19 cellular contexts compared by ENCODE assay signal in the genomic region with DNA sequence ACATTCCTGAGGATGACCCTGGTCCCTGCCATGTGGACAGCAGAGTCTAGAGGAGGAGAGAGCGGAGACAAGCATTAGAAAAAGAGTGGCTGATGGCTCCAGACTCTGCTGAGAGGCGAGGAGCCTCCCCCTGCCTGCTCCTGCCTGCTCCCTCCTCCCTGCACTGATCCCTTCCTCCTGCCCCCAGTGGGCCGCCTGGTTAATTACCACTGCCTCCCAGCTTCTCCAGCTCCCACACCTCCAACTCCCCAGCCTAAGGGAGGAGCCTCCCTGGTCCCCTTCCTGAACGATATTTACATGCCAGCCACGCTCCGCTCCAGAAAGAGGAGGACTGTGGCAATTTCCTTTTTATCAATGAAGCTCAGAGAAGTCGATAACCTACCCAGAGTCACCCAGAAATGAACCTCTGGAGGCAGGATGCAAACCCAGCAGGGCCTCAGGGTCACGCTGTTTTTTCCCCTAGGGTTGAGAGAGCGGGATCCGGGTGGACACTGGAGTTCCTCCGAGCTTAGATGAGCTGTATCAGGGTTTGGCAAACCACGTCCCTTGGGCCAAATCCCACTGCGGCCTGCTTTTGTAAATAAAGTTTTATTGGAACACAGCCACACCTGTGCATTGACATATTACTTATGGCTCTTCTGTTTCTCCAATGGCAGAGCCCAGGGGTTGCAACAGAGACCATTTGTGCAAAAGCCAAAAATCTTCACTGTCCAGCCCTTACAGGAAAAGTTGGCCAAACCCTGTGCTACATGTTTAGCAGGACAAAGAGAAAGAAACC. TPM values are rescaled to one million over a fixed set of nuclear protein-coding genes. Genes with fewer than 3 reads are reported as not detected.
DNase-seq lines count a peak whose midpoint lies in the region; ATAC-seq and TF ChIP-seq lines count a peak whose summit lies in the region.
"Had no signal": no experiment of that assay in that cellular context is flagged by ENCODE, and none has a peak within 500 bp of the region (broad histone marks: within the 10 kb centered on the region; RNA-seq: fewer than 3 reads in every experiment).

No MANE protein-coding gene starts in this region.

- TF ChIP-seq CTCF in GM23338 (conservative IDR thresholded peaks at IDR 0.05; ENCODE audit: low read depth in 2 of 2) (peak; percentile 39), endodermal cell (conservative IDR thresholded peaks at IDR 0.05) (peak; percentile 67), nephron progenitor cell (IDR thresholded peaks at IDR 0.05) (peak; percentile 27), GM13976 (IDR thresholded peaks at IDR 0.05; ENCODE audit: borderline replicate concordance, control extremely low read depth, extremely low read depth, insufficient read depth, missing control alignments) (no peak)

- H3K4me1 Mint-ChIP-seq in GM23338: peaks cover 31% of the 10 kb centered on the region
- peaks cover 9% of the 10 kb centered on the region for H3K4me1 Mint-ChIP-seq in endodermal cell
- peaks cover 38% of the 10 kb centered on the region for H3K4me1 Mint-ChIP-seq in nephron progenitor cell
- H3K4me1 Mint-ChIP-seq: memory B cell had no signal

- H3K9me3 Mint-ChIP-seq in GM23338 (no peaks in the 10 kb centered on the region), endodermal cell (no peaks in the 10 kb centered on the region), nephron progenitor cell (no peaks in the 10 kb centered on the region)
- H3K9me3 Mint-ChIP-seq: activated naive CD4-positive, alpha-beta T cell treated with anti-CD3 and anti-CD28 coated beads for 36 hours; memory B cell; T-helper 1 cell treated with Interleukin-12 subunit alpha and Interleukin-12 subunit beta and Interleukin-4 antibody, amounts not matched to agents 30 μg/mL and 1 μg/mL, for 36 hours had no signal

- H3K4me3 Mint-ChIP-seq in GM23338: peak overlapping the region; percentile 57
- no peak overlapping the region for H3K4me3 Mint-ChIP-seq in endodermal cell
- peak overlapping the region; percentile 51 for H3K4me3 Mint-ChIP-seq in nephron progenitor cell
- H3K4me3 Mint-ChIP-seq: activated naive CD4-positive, alpha-beta T cell treated with anti-CD3 and anti-CD28 coated beads for 36 hours; memory B cell; T-helper 1 cell treated with Interleukin-12 subunit alpha and Interleukin-12 subunit beta and Interleukin-4 antibody, amounts not matched to agents 30 μg/mL and 1 μg/mL, for 36 hours had no signal

- H3K27me3 ChIP-seq in GM23338 (ENCODE audit: insufficient read depth) (no peaks in the 10 kb centered on the region), endodermal cell (ENCODE audit: control insufficient read depth, insufficient read depth, low read length, poor library complexity, severe bottlenecking) (no peaks in the 10 kb centered on the region)
- H3K27me3 ChIP-seq: upper lobe of right lung had no signal

- no peaks in the 10 kb centered on the region; the same call in 2 of the 3 replicates for H3K36me3 Mint-ChIP-seq in GM23338 (ENCODE audit: low read depth)
- H3K36me3 Mint-ChIP-seq in endodermal cell (ENCODE audit: low read depth): no peaks in the 10 kb centered on the region
- H3K36me3 Mint-ChIP-seq in nephron progenitor cell (ENCODE audit: low read depth): no peaks in the 10 kb centered on the region
- H3K36me3 Mint-ChIP-seq: memory B cell had no signal

- H4K20me1 ChIP-seq in GM23338 (replicated peaks; ENCODE audit: insufficient read depth): no peaks in the 10 kb centered on the region

- peak; percentile 88 for ATAC-seq in GM23338
- no peak for ATAC-seq in HG03196 (IDR thresholded peaks at IDR 0.05; ENCODE audit: unreplicated experiment)
- ATAC-seq in HG02763 (IDR thresholded peaks at IDR 0.05; ENCODE audit: unreplicated experiment): no peak
- ATAC-seq: body of pancreas, upper lobe of right lung had no signal

- H3K9me2 ChIP-seq in GM23338 (ENCODE audit: insufficient read depth): no peaks in the 10 kb centered on the region

- H3K79me2 ChIP-seq in GM23338 (replicated peaks; ENCODE audit: insufficient read depth): no peaks in the 10 kb centered on the region

- peak overlapping the region; percentile 96 for H2AFZ ChIP-seq in GM23338

- peak overlapping the region; percentile 40 for H3K4me3 ChIP-seq in GM23338
- H3K4me3 ChIP-seq in endodermal cell (ENCODE audit: low read length): no peak overlapping the region
- H3K4me3 ChIP-seq: body of pancreas, dorsolateral prefrontal cortex, upper lobe of right lung had no signal

- H3F3A ChIP-seq in GM23338 (replicated peaks; ENCODE audit: low read depth): peaks cover 16% of the 10 kb centered on the region

- peak overlapping the region; percentile 56 for H3K4me2 ChIP-seq in GM23338

- H3K36me3 ChIP-seq in GM23338 (ENCODE audit: insufficient read depth) (no peaks in the 10 kb centered on the region), endodermal cell (ENCODE audit: control insufficient read depth, insufficient read depth, low read length) (no peaks in the 10 kb centered on the region)
- H3K36me3 ChIP-seq: upper lobe of right lung had no signal

- H3K9me3 ChIP-seq in endodermal cell (ENCODE audit: control insufficient read depth, low read length): no peaks in the 10 kb centered on the region
- H3K9me3 ChIP-seq: body of pancreas, upper lobe of right lung had no signal

- DNase-seq in GM23338 (ENCODE audit: low spot score) (peak; percentile 86), KBM-7 (peak; percentile 41), endodermal cell (peak; percentile 88), nephron progenitor cell (peak; percentile 61), GM13976 (ENCODE audit: low spot score) (no peak)
- no peak for DNase-seq in activated CD4-positive, alpha-beta T cell treated with anti-CD3 and anti-CD28 coated beads, Interleukin-2, amount 50 U/mL, for 4 hours
- DNase-seq: activated CD4-positive, alpha-beta T cell treated with anti-CD3 and anti-CD28 coated beads for 1 hour; activated naive CD4-positive, alpha-beta T cell treated with anti-CD3 and anti-CD28 coated beads for 36 hours; body of pancreas; dorsolateral prefrontal cortex; HCEC 1CT; NCI-H1694 treated with DMSO at 0.1 percent for 48 hours; RPMI8226; stimulated activated CD4-positive, alpha-beta T cell treated with anti-CD3 and anti-CD28 coated beads, Interleukin-4, amount 100 ng/mL, for 24 hours; upper lobe of right lung had no signal

- H3K27ac ChIP-seq in GM23338 (ENCODE audit: low read depth) (peak overlapping the region; percentile 67), endodermal cell (ENCODE audit: low read depth, low read length) (no peak overlapping the region)
- H3K27ac ChIP-seq: body of pancreas, dorsolateral prefrontal cortex, upper lobe of right lung had no signal

- H3K27ac Mint-ChIP-seq in GM23338 (no peak overlapping the region), endodermal cell (no peak overlapping the region), nephron progenitor cell (peak overlapping the region; percentile 75)
- H3K27ac Mint-ChIP-seq: activated naive CD4-positive, alpha-beta T cell treated with anti-CD3 and anti-CD28 coated beads for 36 hours; memory B cell; T-helper 1 cell treated with Interleukin-12 subunit alpha and Interleukin-12 subunit beta and Interleukin-4 antibody, amounts not matched to agents 30 μg/mL and 1 μg/mL, for 36 hours had no signal

- H3K9ac ChIP-seq in endodermal cell (ENCODE audit: extremely low read depth, low read length, poor library complexity, severe bottlenecking): no peak overlapping the region

- H3K4me1 ChIP-seq in GM23338 (ENCODE audit: insufficient read depth): peaks cover 21% of the 10 kb centered on the region
- no peaks in the 10 kb centered on the region for H3K4me1 ChIP-seq in endodermal cell (ENCODE audit: control insufficient read depth, insufficient read depth, low read length)

- in situ Hi-C loops in KBM-7 (cut with MboI; ENCODE audit: low pct_unique_long_range_greater_than_20kb, low sequenced_read_pairs): no loop called here
- in situ Hi-C loops in GM13976 (cut with MboI; ENCODE audit: low sequenced_read_pairs, unreplicated experiment): no loop called here

- peaks cover 4% of the 10 kb centered on the region for H3K27me3 Mint-ChIP-seq in GM23338 (ENCODE audit: insufficient read depth, low read depth, poor library complexity)
- H3K27me3 Mint-ChIP-seq in endodermal cell (ENCODE audit: insufficient read depth): no peaks in the 10 kb centered on the region
- peaks cover 24% of the 10 kb centered on the region for H3K27me3 Mint-ChIP-seq in nephron progenitor cell (ENCODE audit: low read depth, poor library complexity)

- WGBS in endodermal cell (ENCODE audit: insufficient coverage in 1 of 2, insufficient read length in 1 of 2), 2 experiments: 59 to 61% methylated on average over 11 to 13 of the region's 13 CpGs

TF ChIP-seq in GM23338, 12 proteins besides CTCF, POLR2A, EP300 and RAD21:
- TF ChIP-seq NANOG (IDR thresholded peaks at IDR 0.05; ENCODE audit: borderline replicate concordance) (no peak), ZNF331 (CRISPR knock-in tag; IDR thresholded peaks at IDR 0.05; ENCODE audit: low read depth) (no peak), POLR2AphosphoS5 (IDR thresholded peaks at IDR 0.05; ENCODE audit: low read depth) (no peak), ZNF114 (CRISPR knock-in tag; IDR thresholded peaks at IDR 0.05) (no peak), CREB1 (CRISPR knock-in tag; IDR thresholded peaks at IDR 0.05; ENCODE audit: low read depth) (no peak), STAT1 (IDR thresholded peaks at IDR 0.05; ENCODE audit: unreplicated experiment) (no peak)

RNA-seq across cellular contexts. Expression of gene JPH3, which starts 27.1 kb away (rescaled TPM):
- total RNA-seq in GM23338 (2014; rRNA removed; shearing (Covaris generic)): 35.2 and 38.3 TPM in 2 replicates
- polyA plus RNA-seq in GM23338 (2016; fragmentation: Nextera tagmentation; extraction: Ambion mirVana): 8.4 and 8.8 TPM in 2 replicates
- 10 to 100 TPM; 37.0 to 39.1 TPM for total RNA-seq in endodermal cell
- polyA plus RNA-seq in endodermal cell (2013, experiment 1 of 2): 6.0 TPM
- polyA plus RNA-seq in endodermal cell (2013, experiment 2 of 2): 5.3 TPM
- total RNA-seq: body of pancreas had no signal

Comparison
In these comparisons a context has a peak if more than half of its experiments do, and no peak if none do; other contexts are left out.
1. DNase-seq: peak in GM23338 (single experiment), KBM-7 (single experiment), endodermal cell (single experiment) and nephron progenitor cell (single experiment); none in activated CD4-positive, alpha-beta T cell treated with anti-CD3 and anti-CD28 coated beads, Interleukin-2, amount 50 U/mL, for 4 hours (0 of 2) and GM13976 (single experiment).